ENCODE assay signal across 12 cellular contexts in the genomic region with DNA sequence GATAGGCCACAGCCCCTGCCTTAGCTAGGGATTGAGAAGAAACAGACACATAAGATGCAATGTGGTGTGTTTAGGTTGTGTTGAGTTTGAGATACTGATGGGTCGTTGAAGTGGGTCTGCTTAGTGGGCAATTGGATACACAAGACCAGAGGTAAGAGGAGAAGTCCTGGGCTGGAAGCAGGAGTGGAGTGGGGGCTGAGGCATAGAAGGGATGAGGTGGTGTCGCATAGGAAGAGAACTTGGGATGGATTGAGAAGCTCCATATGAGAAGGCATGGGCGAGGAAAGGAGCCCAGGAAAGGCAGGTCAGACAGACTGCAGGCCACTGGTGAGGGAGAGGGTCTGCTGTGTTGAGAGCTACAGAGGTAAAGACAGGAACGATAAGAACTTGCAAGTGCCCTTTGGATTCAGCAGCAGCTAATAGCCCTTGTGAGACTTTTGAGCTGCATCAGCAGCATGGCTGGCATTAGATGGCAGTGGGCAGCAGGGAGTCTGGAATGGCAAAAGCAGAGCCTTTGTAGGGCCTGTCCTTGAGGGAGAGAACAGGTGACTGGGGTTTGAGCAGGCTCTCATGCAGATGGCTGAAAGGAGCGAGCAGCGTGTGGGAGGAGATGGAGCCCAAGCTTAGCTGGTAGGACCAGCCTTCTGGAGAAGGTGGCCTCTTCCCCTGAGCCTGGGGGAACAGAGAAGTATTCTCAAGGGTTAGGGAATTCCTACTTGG. TPM values are rescaled to one million over a fixed set of nuclear protein-coding genes. Genes with fewer than 3 reads are reported as not detected.
DNase-seq lines count a peak whose midpoint lies in the region; ATAC-seq and TF ChIP-seq lines count a peak whose summit lies in the region.
"Had no signal": no experiment of that assay in that cellular context is flagged by ENCODE, and none has a peak within 500 bp of the region (broad histone marks: within the 10 kb centered on the region; RNA-seq: fewer than 3 reads in every experiment).

No MANE protein-coding gene starts in this region.

- H3K27ac ChIP-seq in heart left ventricle (peak overlapping the region in 3 of 12 donors; percentile 12 to 78 (median 42)), right atrium auricular region (peak overlapping the region; percentile 29 to 83)
- H3K27ac ChIP-seq: HL-60, right lobe of liver had no signal

- H3K9me3 Mint-ChIP-seq in activated naive CD8-positive, alpha-beta T cell treated with anti-CD3 and anti-CD28 coated beads, Interleukin-2, amount 10 ng/mL, durations not matched to agents 7 days and 5 days: no peaks in the 10 kb centered on the region

- TF ChIP-seq POLR2A in heart left ventricle (IDR thresholded peaks at IDR 0.05): no peak

- DNase-seq in heart left ventricle (peak in 3 of 5 donors; percentile 1 to 26 (median 14)), left cardiac atrium (no peak), right atrium auricular region (ENCODE audit: low spot score) (no peak), ureter (ENCODE audit: low spot score) (peak; percentile 31)
- DNase-seq in activated naive CD8-positive, alpha-beta T cell treated with anti-CD3 and anti-CD28 coated beads, Interleukin-2, amount 10 ng/mL, durations not matched to agents 7 days and 5 days: no peak
- DNase-seq: NCI-H446 had no signal

- H3K27me3 Mint-ChIP-seq in activated naive CD8-positive, alpha-beta T cell treated with anti-CD3 and anti-CD28 coated beads, Interleukin-2, amount 10 ng/mL, durations not matched to agents 7 days and 5 days: no peaks in the 10 kb centered on the region

- H3K4me3 Mint-ChIP-seq in activated naive CD8-positive, alpha-beta T cell treated with anti-CD3 and anti-CD28 coated beads, Interleukin-2, amount 10 ng/mL, durations not matched to agents 7 days and 5 days: no peak overlapping the region

- peaks cover 48% of the 10 kb centered on the region for H3K4me1 Mint-ChIP-seq in activated naive CD8-positive, alpha-beta T cell treated with anti-CD3 and anti-CD28 coated beads, Interleukin-2, amount 10 ng/mL, durations not matched to agents 7 days and 5 days

- POLR2A ChIA-PET in activated naive CD8-positive, alpha-beta T cell treated with anti-CD3 and anti-CD28 coated beads, Interleukin-2, amount 10 ng/mL, durations not matched to agents 7 days and 5 days (lab: Charles Lee): interaction anchor here (0.6 to 5.4 kb wide), 5 partner anchors 13 to 68 kb away, joined by 3 to 36 read pairs (median 6); no protein-coding TSS in a partner anchor

- no peaks in the 10 kb centered on the region for H3K9me3 ChIP-seq in heart left ventricle
- no peaks in the 10 kb centered on the region for H3K9me3 ChIP-seq in right atrium auricular region
- H3K9me3 ChIP-seq: MG63, right lobe of liver had no signal

- peaks cover 0 to 100% (median 93%) of the 10 kb centered on the region in 9 donors for H3K36me3 ChIP-seq in heart left ventricle
- peaks cover 78% of the 10 kb centered on the region for H3K36me3 ChIP-seq in right atrium auricular region

- peaks cover 6 to 44% (median 37%) of the 10 kb centered on the region in 12 donors for H3K4me1 ChIP-seq in heart left ventricle
- H3K4me1 ChIP-seq in right atrium auricular region: peaks cover 0 to 38% of the 10 kb centered on the region in 2 donors
- H3K4me1 ChIP-seq: right lobe of liver had no signal

- H3K27me3 ChIP-seq in heart left ventricle: no peaks in the 10 kb centered on the region
- no peaks in the 10 kb centered on the region for H3K27me3 ChIP-seq in right atrium auricular region
- H3K27me3 ChIP-seq: MG63, right lobe of liver had no signal

- intact Hi-C loops in heart left ventricle (cut with DNase I): loop anchor here in 8 of 10 donors (5.0 to 10.0 kb wide), 7 partner anchors 33 to 244 kb away; a partner anchor contains a TSS
- intact Hi-C loops in left cardiac atrium (cut with DNase I): loop anchor here in 1 of 2 donors (10.0 kb wide), 1 partner anchor 244 kb away; no protein-coding TSS in a partner anchor

- peaks cover 51% of the 10 kb centered on the region for H3K36me3 Mint-ChIP-seq in activated naive CD8-positive, alpha-beta T cell treated with anti-CD3 and anti-CD28 coated beads, Interleukin-2, amount 10 ng/mL, durations not matched to agents 7 days and 5 days

- WGBS in heart left ventricle, 4 donors: 86 to 91% (median 88%) methylated on average over 6 of the region's 6 CpGs

- ATAC-seq in heart left ventricle: no peak
- ATAC-seq in left cardiac atrium: no peak
- ATAC-seq in activated naive CD8-positive, alpha-beta T cell treated with anti-CD3 and anti-CD28 coated beads, Interleukin-2, amount 10 ng/mL, durations not matched to agents 7 days and 5 days (ENCODE audit: low read depth): no peak
- ATAC-seq in GM21717 (IDR thresholded peaks at IDR 0.05; ENCODE audit: unreplicated experiment): no peak
- no peak for ATAC-seq in HG03520 (IDR thresholded peaks at IDR 0.05; ENCODE audit: unreplicated experiment)
- no peak for ATAC-seq in HG02973 (IDR thresholded peaks at IDR 0.05; ENCODE audit: unreplicated experiment)
- ATAC-seq: right lobe of liver had no signal

- TF ChIP-seq CTCF in heart left ventricle (IDR thresholded peaks at IDR 0.05): no peak
- no peak for TF ChIP-seq CTCF in right atrium auricular region (IDR thresholded peaks at IDR 0.05)

- peak overlapping the region; percentile 17 for H3K27ac Mint-ChIP-seq in activated naive CD8-positive, alpha-beta T cell treated with anti-CD3 and anti-CD28 coated beads, Interleukin-2, amount 10 ng/mL, durations not matched to agents 7 days and 5 days

- H3K4me3 ChIP-seq in heart left ventricle (no peak overlapping the region), right atrium auricular region (no peak overlapping the region)
- H3K4me3 ChIP-seq: MG63, right lobe of liver had no signal

RNA-seq across cellular contexts. Expression of a gene that starts 33.2 kb away (rescaled TPM):
- total RNA-seq in heart left ventricle (10 to 100 TPM; 32.5 to 72.2 (median 55.9) TPM), left cardiac atrium (10 to 100 TPM; 40.0 to 64.8 TPM), right atrium auricular region (10 to 100 TPM; 24.1 to 59.5 TPM), ureter (96.3 TPM)
- 10 to 100 TPM; 37.9 to 44.9 TPM for polyA plus RNA-seq in heart left ventricle
- 100 to 1,000 TPM; 419 to 425 TPM for total RNA-seq in activated naive CD8-positive, alpha-beta T cell treated with anti-CD3 and anti-CD28 coated beads, Interleukin-2, amount 10 ng/mL, durations not matched to agents 7 days and 5 days

Comparison
In these comparisons a context has a peak if more than half of its experiments do, and no peak if none do; other contexts are left out.
1. DNase-seq: peak in heart left ventricle (3 of 5) and ureter (single experiment); none in left cardiac atrium (single experiment), activated naive CD8-positive, alpha-beta T cell treated with anti-CD3 and anti-CD28 coated beads, Interleukin-2, amount 10 ng/mL, durations not matched to agents 7 days and 5 days (single experiment) and right atrium auricular region (single experiment).